Comparison of ENCODE assay signal across 1 cellular context in the genomic region with DNA sequence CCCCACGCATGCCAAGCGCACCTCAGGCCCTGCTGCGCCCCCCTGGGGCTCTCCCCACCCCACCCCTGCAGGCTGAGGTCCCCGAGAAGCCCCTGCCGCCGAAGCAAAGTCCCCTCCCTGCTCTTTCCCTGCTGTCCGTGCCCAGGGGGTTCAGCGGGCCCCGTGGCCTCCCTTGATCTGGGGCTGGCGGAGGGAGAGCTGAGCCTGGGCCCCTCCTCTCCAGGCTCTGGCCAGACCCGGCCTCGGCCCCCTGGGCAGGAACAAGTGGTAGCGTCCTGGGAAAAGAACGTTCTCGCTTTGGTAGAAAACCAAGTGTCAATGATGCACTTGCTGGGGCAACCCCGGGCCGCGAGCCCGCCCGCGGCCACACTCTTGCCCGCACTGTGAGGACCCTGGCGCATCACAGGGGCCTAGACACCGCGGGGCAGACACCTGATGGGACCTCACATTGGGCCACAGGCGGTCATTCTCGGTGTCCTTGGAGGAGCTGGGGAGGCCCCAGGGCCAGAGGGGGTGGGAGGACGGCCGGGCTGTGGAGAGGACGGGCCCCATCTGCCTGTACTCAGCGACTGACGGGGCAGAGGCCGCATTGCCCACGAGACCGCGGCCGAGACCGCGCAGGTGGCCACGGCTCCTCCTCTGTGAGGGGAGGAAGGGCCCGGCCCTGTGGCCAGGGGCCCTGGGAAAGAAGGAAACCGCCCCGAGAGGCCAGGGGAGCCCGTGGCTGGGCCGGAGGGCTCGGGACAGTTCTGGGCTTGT.
TF ChIP-seq lines count a peak whose summit lies in the region.

No MANE protein-coding gene starts in this region.

TF ChIP-seq in A549, 52 proteins besides CTCF, POLR2A, EP300 and RAD21 (continued from another document):
- TF ChIP-seq, protein P1, sequence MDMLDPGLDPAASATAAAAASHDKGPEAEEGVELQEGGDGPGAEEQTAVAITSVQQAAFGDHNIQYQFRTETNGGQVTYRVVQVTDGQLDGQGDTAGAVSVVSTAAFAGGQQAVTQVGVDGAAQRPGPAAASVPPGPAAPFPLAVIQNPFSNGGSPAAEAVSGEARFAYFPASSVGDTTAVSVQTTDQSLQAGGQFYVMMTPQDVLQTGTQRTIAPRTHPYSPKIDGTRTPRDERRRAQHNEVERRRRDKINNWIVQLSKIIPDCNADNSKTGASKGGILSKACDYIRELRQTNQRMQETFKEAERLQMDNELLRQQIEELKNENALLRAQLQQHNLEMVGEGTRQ (IDR thresholded peaks at IDR 0.05): no peak
- no peak for TF ChIP-seq JUNB (IDR thresholded peaks at IDR 0.05)
TF ChIP-seq in A549: peak in this region for 0.
